ENCODE assay signal across 28 cellular contexts in genomic region chr5:95611396-95611795, GRCh38. TPM values are rescaled to one million over a fixed set of nuclear protein-coding genes. Genes with fewer than 3 reads are reported as not detected.
"Had no signal": no experiment of that assay in that cellular context is flagged by ENCODE, and none has a peak within 500 bp of the region (broad histone marks: within the 10 kb centered on the region; RNA-seq: fewer than 3 reads in every experiment).

No MANE protein-coding gene starts in this region.

- DNase-seq: stimulated activated CD4-positive, alpha-beta T cell treated with anti-CD3 and anti-CD28 coated beads, Interleukin-2, amount 100 ng/mL, for 48 hours; stimulated activated CD4-positive, alpha-beta T cell treated with anti-CD3 and anti-CD28 coated beads, Interleukin-4, amount 100 ng/mL, for 1 hour; stimulated activated CD4-positive, alpha-beta T cell treated with anti-CD3 and anti-CD28 coated beads, Interleukin-4, amount 100 ng/mL, for 24 hours; stimulated activated CD4-positive, alpha-beta T cell treated with anti-CD3 and anti-CD28 coated beads, Interleukin-4, amount 100 ng/mL, for 4 hours; stimulated activated CD8-positive, alpha-beta memory T cell treated with anti-CD3 and anti-CD28 coated beads, Interleukin-4, amount 100 ng/mL, for 48 hours; stimulated activated naive B cell treated with anti-CD40 and anti-IgM and Interleukin-4, amounts not matched to agents 10 μg/mL and 1 μg/mL and 100 μg/mL, for 72 hours; stimulated activated naive CD4-positive, alpha-beta T cell; stimulated activated naive CD4-positive, alpha-beta T cell treated with Interleukin-2 at 50 U/mL for 16 hours; stimulated activated naive CD8-positive, alpha-beta T cell treated with anti-CD3 and anti-CD28 coated beads, Interleukin-15, amount 100 ng/mL, for 72 hours; stimulated activated naive CD8-positive, alpha-beta T cell treated with anti-CD3 and anti-CD28 coated beads, Interleukin-15, Interleukin-2, amounts not matched to agents 100 U/mL and 50 U/mL, for 24 hours; stomach; substantia nigra; testis; thyroid gland; tibial artery; transverse colon; trophoblast cell; upper lobe of left lung; upper lobe of right lung; uterus had no signal

- ATAC-seq: stimulated activated effector memory CD8-positive, alpha-beta T cell treated with anti-CD3 and anti-CD28 coated beads, Interleukin-12 subunit alpha, Interleukin-12 subunit beta, amount 100 ng/mL, for 72 hours; stimulated activated memory B cell treated with anti-CD40 and anti-IgM and Interleukin-4, amounts not matched to agents 10 μg/mL and 1 μg/mL and 100 μg/mL, for 72 hours; stimulated activated naive B cell treated with anti-CD40 and anti-IgM and Interleukin-4, amounts not matched to agents 10 μg/mL and 1 μg/mL and 100 μg/mL, for 72 hours; stimulated activated naive CD8-positive, alpha-beta T cell treated with anti-CD3 and anti-CD28 coated beads, Interleukin-15, amount 100 ng/mL, for 72 hours; stimulated activated naive CD8-positive, alpha-beta T cell treated with anti-CD3 and anti-CD28 coated beads, Interleukin-15, Interleukin-2, amounts not matched to agents 100 U/mL and 50 U/mL, for 24 hours; upper lobe of right lung had no signal

- H3K27ac ChIP-seq: stomach, suprapubic skin, testis, thoracic aorta, thyroid gland, tibial artery, tibial nerve, transverse colon, upper lobe of left lung, upper lobe of right lung, uterus, vagina had no signal

- H3K36me3 ChIP-seq: stomach, suprapubic skin, thoracic aorta, thyroid gland, tibial artery, tibial nerve, upper lobe of left lung, upper lobe of right lung, uterus, vagina had no signal

- H3K4me3 ChIP-seq: stomach, suprapubic skin, testis, thoracic aorta, thyroid gland, tibial artery, tibial nerve, transverse colon, upper lobe of left lung, upper lobe of right lung, uterus, vagina had no signal

- H3K9me3 ChIP-seq: suprapubic skin, testis, thyroid gland, upper lobe of right lung, uterus, vagina had no signal

- H3K27me3 ChIP-seq: stomach, suprapubic skin, testis, thyroid gland, tibial artery, tibial nerve, transverse colon, upper lobe of left lung, upper lobe of right lung, uterus, vagina had no signal

- H3K4me1 ChIP-seq: stomach, suprapubic skin, testis, thyroid gland, tibial artery, tibial nerve, transverse colon, upper lobe of left lung, upper lobe of right lung, uterus, vagina had no signal

- FAIRE-seq: urothelium cell line had no signal

RNA-seq across cellular contexts. Expression of gene GPR150, which starts 8.5 kb away (rescaled TPM):
- total RNA-seq: urinary bladder, uterus had no signal
